In the genomic region with DNA sequence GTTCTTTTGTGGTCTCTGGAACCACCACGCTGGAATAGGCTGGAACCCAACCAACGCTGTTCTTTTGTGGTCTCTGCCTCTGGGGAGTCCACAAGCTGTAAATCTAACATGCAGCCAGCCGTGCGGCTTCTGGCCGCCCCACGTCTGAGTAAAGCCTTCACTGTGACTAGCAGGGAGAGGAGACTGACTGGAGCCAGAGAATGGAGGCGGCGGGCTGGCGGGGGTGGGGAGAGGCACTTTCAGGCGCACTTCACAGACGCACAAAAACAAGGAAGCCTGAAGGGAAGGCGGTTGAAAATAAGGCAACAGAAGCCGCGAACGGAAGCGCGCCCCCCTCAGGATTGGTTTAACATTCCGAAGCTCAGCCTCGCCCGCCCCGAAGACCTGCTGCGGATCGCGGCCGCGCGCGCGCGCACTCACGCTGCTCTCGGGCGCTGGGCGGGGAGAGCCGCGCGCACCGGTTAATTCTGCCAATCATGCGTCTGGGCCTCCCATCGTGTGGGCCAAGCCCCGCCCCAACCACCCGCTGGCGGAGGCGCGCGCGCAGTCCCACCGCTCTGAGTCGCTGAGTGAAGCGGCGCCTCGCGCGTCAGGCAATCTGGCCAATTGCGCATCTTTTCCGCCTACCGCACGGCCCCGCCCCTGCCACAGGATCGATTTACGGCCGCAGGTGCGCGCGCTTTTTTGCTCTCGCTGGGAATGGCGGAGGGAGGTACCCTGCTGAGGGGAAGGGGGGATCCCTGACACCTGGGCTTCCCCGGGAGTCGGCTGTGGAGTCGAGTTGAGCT, we compare ENCODE assay signal across 8 cellular contexts. TPM values are rescaled to one million over a fixed set of nuclear protein-coding genes. Genes with fewer than 3 reads are reported as not detected.
DNase-seq lines count a peak whose midpoint lies in the region; ATAC-seq and TF ChIP-seq lines count a peak whose summit lies in the region.

A gene with protein sequence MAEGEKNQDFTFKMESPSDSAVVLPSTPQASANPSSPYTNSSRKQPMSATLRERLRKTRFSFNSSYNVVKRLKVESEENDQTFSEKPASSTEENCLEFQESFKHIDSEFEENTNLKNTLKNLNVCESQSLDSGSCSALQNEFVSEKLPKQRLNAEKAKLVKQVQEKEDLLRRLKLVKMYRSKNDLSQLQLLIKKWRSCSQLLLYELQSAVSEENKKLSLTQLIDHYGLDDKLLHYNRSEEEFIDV (plus strand): TSS at position 687 of the 788 bp plus-strand sequence. CDS start 13 bp downstream, at position 700.

- DNase-seq in AG08395 (ENCODE audit: low spot score) (peak; percentile 99), NCI-H2196 treated with DMSO at 0.1 percent for 48 hours (lab: John Stamatoyannopoulos, UW; ENCODE audit: unreplicated experiment) (peak; percentile 82), breast epithelium (ENCODE audit: low spot score in 2 of 2) (peak; percentile 98)

- TF ChIP-seq CTCF in VCaP (conservative IDR thresholded peaks at IDR 0.05), result peak; percentile 79
- TF ChIP-seq CTCF in breast epithelium (IDR thresholded peaks at IDR 0.05), result peak; percentile 29 to 67 (median 66)

- H3K9ac ChIP-seq in iPS-18a (ENCODE audit: low read length) (peak within 1 kb of the TSS; percentile 100), skeletal muscle tissue (ENCODE audit: low read depth in 1 of 3, low read length in 3 of 3) (peak within 1 kb of the TSS; percentile 98 to 100 (median 98))

- ATAC-seq in GM18873 (IDR thresholded peaks at IDR 0.05; ENCODE audit: low FRiP score, unreplicated experiment), result peak; percentile 83
- ATAC-seq in HG03139 (IDR thresholded peaks at IDR 0.05; ENCODE audit: unreplicated experiment), result peak; percentile 92

- H3K27ac ChIP-seq in VCaP, result peak within 1 kb of the TSS; percentile 89
- peak within 1 kb of the TSS; percentile 98 to 100 for H3K27ac ChIP-seq in breast epithelium
- peak within 1 kb of the TSS; percentile 99 for H3K27ac ChIP-seq in iPS-18a (ENCODE audit: low read length)
- H3K27ac ChIP-seq in skeletal muscle tissue (ENCODE audit: low read depth, low read length), result peak within 1 kb of the TSS; percentile 100

- H3K4me1 ChIP-seq in breast epithelium (peaks cover 0 to 3% of the 10 kb centered on the region in 2 donors), iPS-18a (ENCODE audit: control insufficient read depth, low read depth, low read length) (peaks cover 11% of the 10 kb centered on the region), skeletal muscle tissue (ENCODE audit: control insufficient read depth in 3 of 3, insufficient read depth in 3 of 3, low read length in 3 of 3) (peaks cover 6 to 11% (median 10%) of the 10 kb centered on the region in 3 donors)

- TF ChIP-seq POLR2A in breast epithelium (IDR thresholded peaks at IDR 0.05), result peak; percentile 77

- H3K27me3 ChIP-seq in breast epithelium, result no peaks in the 10 kb centered on the region
- H3K27me3 ChIP-seq in iPS-18a (ENCODE audit: control insufficient read depth, insufficient read depth, low read length), result no peaks in the 10 kb centered on the region
- no peaks in the 10 kb centered on the region for H3K27me3 ChIP-seq in skeletal muscle tissue (ENCODE audit: control insufficient read depth in 3 of 3, insufficient read depth in 3 of 3, low read length in 3 of 3)

- H3K4me3 ChIP-seq in breast epithelium (peak within 1 kb of the TSS; percentile 68 to 77 (median 69)), iPS-18a (ENCODE audit: low read length) (peak within 1 kb of the TSS; percentile 96), skeletal muscle tissue (ENCODE audit: low read length in 3 of 3) (peak within 1 kb of the TSS; percentile 90 to 97 (median 93))

- H3K9me3 ChIP-seq in breast epithelium (no peaks in the 10 kb centered on the region), iPS-18a (ENCODE audit: control insufficient read depth, low read depth, low read length) (no peaks in the 10 kb centered on the region), skeletal muscle tissue (ENCODE audit: control insufficient read depth in 3 of 3, low read length in 3 of 3) (no peaks in the 10 kb centered on the region)

- intact Hi-C loops in breast epithelium (cut with DNase I; ENCODE audit: low total_unique reads), result no loop called here

- H3K36me3 ChIP-seq in breast epithelium (no peaks in the 10 kb centered on the region), iPS-18a (ENCODE audit: control insufficient read depth, low read depth, low read length) (peaks cover 3% of the 10 kb centered on the region), skeletal muscle tissue (ENCODE audit: control insufficient read depth in 3 of 3, insufficient read depth in 3 of 3, low read length in 3 of 3) (no peaks in the 10 kb centered on the region)

RNA-seq across cellular contexts. Expression of the gene that starts here (rescaled TPM):
- 10 to 100 TPM in 1 of 3 donors, 1 to 10 TPM in 2; 6.3 to 11.4 (median 8.2) TPM for total RNA-seq in breast epithelium
- 2.1 TPM for total RNA-seq in skeletal muscle tissue

Comparison
In these comparisons a context has a peak if more than half of its experiments do, and no peak if none do; other contexts are left out.
1. Peak in every context shown above with its lines: DNase-seq, ATAC-seq, H3K4me3 ChIP-seq and H3K27ac ChIP-seq.